In the genomic region with DNA sequence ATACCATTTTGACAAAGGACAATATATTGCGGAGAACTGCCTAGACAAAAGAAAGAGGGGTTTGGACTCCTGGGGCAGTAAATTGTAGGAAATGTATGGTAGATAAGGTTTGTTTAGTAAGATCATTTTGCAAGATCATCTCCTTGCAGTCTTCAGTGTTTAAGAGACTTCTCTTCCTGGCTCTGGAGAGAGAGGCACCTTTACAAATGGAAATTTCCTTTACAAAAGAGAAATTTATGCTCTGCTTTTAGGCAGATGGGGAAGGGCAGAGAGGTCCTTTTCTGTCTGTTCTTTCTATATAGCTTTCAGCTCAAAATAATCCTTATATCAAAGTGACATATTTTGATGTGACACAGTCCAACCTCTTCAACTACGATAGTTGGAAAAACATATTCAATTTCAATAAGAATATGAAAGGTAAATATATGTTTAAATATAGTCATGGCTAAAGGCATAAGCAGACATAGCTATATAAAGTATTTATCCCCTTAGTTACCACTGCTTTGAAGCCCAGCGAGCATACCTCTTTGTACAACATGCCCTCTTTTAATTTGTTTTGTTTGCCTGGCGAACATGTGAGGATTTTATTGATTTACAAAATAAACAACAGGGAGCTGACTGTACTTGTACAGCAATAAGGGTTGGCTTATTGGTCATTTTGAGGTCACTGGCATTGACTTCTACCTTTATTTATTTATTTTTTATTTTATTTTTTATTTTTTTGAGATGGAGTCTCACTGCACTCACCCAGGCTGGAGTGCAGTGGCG, we compare ENCODE assay signal across 27 cellular contexts.
DNase-seq lines count a peak whose midpoint lies in the region; ATAC-seq and TF ChIP-seq lines count a peak whose summit lies in the region.
"Had no signal": no experiment of that assay in that cellular context is flagged by ENCODE, and none has a peak within 500 bp of the region (broad histone marks: within the 10 kb centered on the region; RNA-seq: fewer than 3 reads in every experiment).

No MANE protein-coding gene starts in this region.

- H3K4me1 ChIP-seq in Panc1 (ENCODE audit: control insufficient read depth, insufficient read depth, low read length) (peaks cover 4% of the 10 kb centered on the region; the same call in 1 of the 2 replicates), urinary bladder (ENCODE audit: insufficient read depth) (no peaks in the 10 kb centered on the region), trophoblast cell (ENCODE audit: control insufficient read depth in 1 of 2, insufficient read depth in 2 of 2, low read length in 2 of 2) (peaks cover 0 to 4% of the 10 kb centered on the region in 2 experiments), heart left ventricle (peaks cover 0 to 24% (median 4%) of the 10 kb centered on the region in 12 donors)
- H3K4me1 ChIP-seq: A549, testis had no signal

- no peak overlapping the region for H3K18ac ChIP-seq in trophoblast cell (ENCODE audit: low read length)

- no peak overlapping the region for H2BK12ac ChIP-seq in trophoblast cell (ENCODE audit: low read length)

- no peak overlapping the region for H3K14ac ChIP-seq in trophoblast cell (ENCODE audit: low read length)

- no peak for TF ChIP-seq CTCF in Panc1 (IDR thresholded peaks at IDR 0.05)
- no peak for TF ChIP-seq CTCF in endothelial cell (IDR thresholded peaks at IDR 0.05; ENCODE audit: unreplicated experiment)
- no peak for TF ChIP-seq CTCF in heart left ventricle (IDR thresholded peaks at IDR 0.05)

- POLR2A ChIA-PET in Panc1 (lab: Charles Lee) = no interaction called here

- H3K79me1 ChIP-seq in trophoblast cell (ENCODE audit: low read length) = no peaks in the 10 kb centered on the region

- intact Hi-C loops in Panc1 (cut with micrococcal nuclease; ENCODE audit: unreplicated experiment) (no loop called here), left colon (cut with DNase I, micrococcal nuclease) (no loop called here), heart left ventricle (cut with DNase I) (no loop called here)

- no TSS peak for BruUV-seq in Panc1 (replicated peaks; lab: Mats Ljungman, UMichigan)

- H3K36me3 Mint-ChIP-seq in endothelial cell (ENCODE audit: low read depth, unreplicated experiment) = no peaks in the 10 kb centered on the region
- H3K36me3 Mint-ChIP-seq: activated naive CD4-positive, alpha-beta T cell treated with anti-CD3 and anti-CD28 coated beads, Interleukin-2, amount 50 U/mL, for 72 hours; CD8-positive, alpha-beta T cell had no signal

- H3K9me3 ChIP-seq in Panc1 (ENCODE audit: control insufficient read depth, insufficient read depth, low read depth, low read length) (no peaks in the 10 kb centered on the region), trophoblast cell (ENCODE audit: insufficient read depth, low read depth, low read length) (no peaks in the 10 kb centered on the region), heart left ventricle (no peaks in the 10 kb centered on the region)
- H3K9me3 ChIP-seq: A549, HAP-1, testis had no signal

- no peaks in the 10 kb centered on the region for H3K4me1 Mint-ChIP-seq in endothelial cell (ENCODE audit: unreplicated experiment)

- in situ Hi-C loops in Panc1 (cut with HindIII; ENCODE audit: low pct_unique_long_range_greater_than_20kb, low sequenced_read_pairs) = no loop called here

- H3K27ac ChIP-seq in Panc1 (ENCODE audit: low read length) (peak overlapping the region; percentile 17; the same call in 1 of the 2 replicates), urinary bladder (ENCODE audit: low read depth) (peak overlapping the region; percentile 38), trophoblast cell (ENCODE audit: low read depth, low read length) (no peak overlapping the region), heart left ventricle (no peak overlapping the region)
- H3K27ac ChIP-seq: A549, coronary artery, testis had no signal

- H3K27me3 Mint-ChIP-seq in endothelial cell (ENCODE audit: unreplicated experiment) = peaks cover 3% of the 10 kb centered on the region

- DNase-seq in NCI-H510A treated with DMSO at 0.1 percent for 48 hours (lab: John Stamatoyannopoulos, UW) (peak; percentile 34), NCI-H510A (lab: John Stamatoyannopoulos, UW) (no peak), Panc1 (ENCODE audit: low read depth, low spot score) (no peak), left colon (no peak), endothelial cell (ENCODE audit: low spot score) (no peak), trophoblast cell (no peak), heart left ventricle (no peak)
- DNase-seq: activated CD4-positive, CD25-positive, alpha-beta regulatory T cell; CD8-positive, alpha-beta T cell; DMS 273 treated with DMSO at 0.1 percent for 48 hours; effector memory CD4-positive, alpha-beta T cell; Karpas-422; left cardiac atrium; mesendoderm; NCI-H1436 treated with DMSO at 0.1 percent for 48 hours; NCI-H2171; NCI-H526 treated with DMSO at 0.1 percent for 48 hours; nucleus accumbens; SIG-M5; stimulated activated naive CD4-positive, alpha-beta T cell; T1000; testis had no signal

- H2BK5ac ChIP-seq in trophoblast cell (ENCODE audit: low read depth, low read length, poor library complexity) = no peak overlapping the region

- H3K27ac Mint-ChIP-seq in endothelial cell (ENCODE audit: unreplicated experiment) = no peak overlapping the region
- H3K27ac Mint-ChIP-seq: CD8-positive, alpha-beta T cell had no signal

- H3K79me2 ChIP-seq in trophoblast cell (ENCODE audit: control insufficient read depth, insufficient read depth, low read length, poor library complexity) = no peaks in the 10 kb centered on the region

- H3K27me3 ChIP-seq in Panc1 (ENCODE audit: control insufficient read depth, insufficient read depth, low read length) (no peaks in the 10 kb centered on the region), trophoblast cell (ENCODE audit: insufficient read depth, low read length) (no peaks in the 10 kb centered on the region), heart left ventricle (no peaks in the 10 kb centered on the region)
- H3K27me3 ChIP-seq: testis had no signal

- no peak overlapping the region for H4K91ac ChIP-seq in trophoblast cell (ENCODE audit: low read depth, low read length)

- no peak overlapping the region for H3K23ac ChIP-seq in trophoblast cell (ENCODE audit: low read length)

- H3K4me3 Mint-ChIP-seq in endothelial cell (ENCODE audit: unreplicated experiment) = no peak overlapping the region
- H3K4me3 Mint-ChIP-seq: CD8-positive, alpha-beta T cell had no signal

- no peak overlapping the region for H3K4me3 ChIP-seq in Panc1 (ENCODE audit: low read depth in 2 of 2, low read length in 2 of 2)
- no peak overlapping the region for H3K4me3 ChIP-seq in urinary bladder (ENCODE audit: low read depth, low read length)
- H3K4me3 ChIP-seq in trophoblast cell (ENCODE audit: low read depth, low read length) = no peak overlapping the region
- no peak overlapping the region for H3K4me3 ChIP-seq in heart left ventricle
- H3K4me3 ChIP-seq: A549, coronary artery, HAP-1, testis had no signal

- no peak overlapping the region for H4K8ac ChIP-seq in trophoblast cell (ENCODE audit: low read depth, low read length)

- no peak overlapping the region for H4K12ac ChIP-seq in trophoblast cell (ENCODE audit: low read depth, low read length)

- ATAC-seq in Panc1 (peak; percentile 83), left colon (peak; percentile 32), heart left ventricle (no peak)
- ATAC-seq: A549; activated naive CD4-positive, alpha-beta T cell treated with anti-CD3 and anti-CD28 coated beads, Interleukin-2, amount 50 U/mL, for 72 hours; CD8-positive, alpha-beta T cell; left cardiac atrium had no signal

- H3K36me3 ChIP-seq in Panc1 (ENCODE audit: control insufficient read depth, insufficient read depth, low read length) (no peaks in the 10 kb centered on the region), urinary bladder (ENCODE audit: insufficient read depth) (no peaks in the 10 kb centered on the region), trophoblast cell (ENCODE audit: control insufficient read depth in 1 of 2, insufficient read depth in 2 of 2, low read length in 2 of 2) (no peaks in the 10 kb centered on the region), heart left ventricle (peaks cover 0 to 23% (median 0%) of the 10 kb centered on the region in 9 donors)

- no peak overlapping the region for H3K9ac ChIP-seq in trophoblast cell (ENCODE audit: low read length)

- no peak for TF ChIP-seq POLR2A in heart left ventricle (IDR thresholded peaks at IDR 0.05)

- 82% methylated on average over 5 of the region's 5 CpGs for WGBS in urinary bladder
- WGBS in trophoblast cell (ENCODE audit: extremely low coverage, insufficient coverage, insufficient read length) = no CpG with 5 or more reads among the region's 5 CpGs
- 86 to 96% (median 94%) methylated on average over 5 of the region's 5 CpGs for WGBS in heart left ventricle, 4 donors

- no peak overlapping the region for H3K4ac ChIP-seq in trophoblast cell (ENCODE audit: low read depth, low read length)

- no peak overlapping the region for H2AK5ac ChIP-seq in trophoblast cell (ENCODE audit: low read length)

- H2BK120ac ChIP-seq in trophoblast cell (ENCODE audit: insufficient read depth, low read length, poor library complexity) = no peak overlapping the region

- H2AFZ ChIP-seq in trophoblast cell (ENCODE audit: insufficient read depth, low read length, poor library complexity) = no peak overlapping the region

- H3K9me3 Mint-ChIP-seq in endothelial cell (ENCODE audit: unreplicated experiment) = no peaks in the 10 kb centered on the region
- H3K9me3 Mint-ChIP-seq: activated naive CD4-positive, alpha-beta T cell treated with anti-CD3 and anti-CD28 coated beads, Interleukin-2, amount 50 U/mL, for 72 hours; CD8-positive, alpha-beta T cell had no signal

- H3K4me2 ChIP-seq in trophoblast cell (ENCODE audit: low read length) = no peak overlapping the region
- H3K4me2 ChIP-seq: A549 had no signal

- CTCF ChIA-PET in Panc1 (lab: Charles Lee) = no interaction called here

Comparison
In these comparisons a context has a peak if more than half of its experiments do, and no peak if none do; other contexts are left out.
1. ATAC-seq: peak in Panc1 (single experiment) and left colon (single experiment); none in heart left ventricle (0 of 4).
2. H3K27ac ChIP-seq: peak in Panc1 (single experiment) and urinary bladder (single experiment); none in trophoblast cell (single experiment) and heart left ventricle (0 of 12).